ENCODE assay signal across 1 cellular context in genomic region chr12:52909796-52910195, GRCh38.
TF ChIP-seq lines count a peak whose summit lies in the region.

No MANE protein-coding gene starts in this region.

TF ChIP-seq in GM23338, 12 proteins besides CTCF, POLR2A, EP300 and RAD21 (continued from another document):
- no peak for TF ChIP-seq ZNF462 (CRISPR knock-in tag; IDR thresholded peaks at IDR 0.05)
- no peak for TF ChIP-seq STAT1 (IDR thresholded peaks at IDR 0.05; ENCODE audit: unreplicated experiment)
- no peak for TF ChIP-seq NANOG (IDR thresholded peaks at IDR 0.05; ENCODE audit: borderline replicate concordance)
- no peak for TF ChIP-seq REST (IDR thresholded peaks at IDR 0.05; ENCODE audit: unreplicated experiment)
- TF ChIP-seq CREB1 (CRISPR knock-in tag; IDR thresholded peaks at IDR 0.05; ENCODE audit: low read depth): no peak
- no peak for TF ChIP-seq ETS1 (IDR thresholded peaks at IDR 0.05)
- no peak for TF ChIP-seq ZNF331 (CRISPR knock-in tag; IDR thresholded peaks at IDR 0.05; ENCODE audit: low read depth)
